9 cellular contexts compared by ENCODE assay signal in genomic region chr7:64314493-64315020, GRCh38. TPM values are rescaled to one million over a fixed set of nuclear protein-coding genes. Genes with fewer than 3 reads are reported as not detected.
DNase-seq lines count a peak whose midpoint lies in the region; ATAC-seq and TF ChIP-seq lines count a peak whose summit lies in the region.
"Had no signal": no experiment of that assay in that cellular context is flagged by ENCODE, and none has a peak within 500 bp of the region (broad histone marks: within the 10 kb centered on the region; RNA-seq: fewer than 3 reads in every experiment).

No MANE protein-coding gene starts in this region.

- TF ChIP-seq EP300 in gastroesophageal sphincter (IDR thresholded peaks at IDR 0.05) (no peak), suprapubic skin (IDR thresholded peaks at IDR 0.05) (no peak)

- CTCF ChIA-PET in activated CD4-positive, alpha-beta T cell treated with anti-CD3 and anti-CD28 coated beads, Interleukin-2, amount 10 ng/mL, durations not matched to agents 7 days and 5 days (lab: Charles Lee) = interaction anchor here (2.3 kb wide), 1 partner anchor 11 kb away, joined by 7 read pairs; no protein-coding TSS in a partner anchor
- CTCF ChIA-PET in HEK293T (lab: Yijun Ruan, JAX) = interaction anchor here (0.5 kb wide), 1 partner anchor 126 kb away, joined by 3 read pairs; no protein-coding TSS in a partner anchor

- TF ChIP-seq CTCF in WI38 (IDR thresholded peaks at IDR 0.05; ENCODE audit: low read depth, low read length) (no peak), gastroesophageal sphincter (IDR thresholded peaks at IDR 0.05) (no peak), suprapubic skin (IDR thresholded peaks at IDR 0.05) (no peak)

- H3K4me3 Mint-ChIP-seq in activated CD4-positive, alpha-beta T cell treated with anti-CD3 and anti-CD28 coated beads, Interleukin-2, amount 10 ng/mL, durations not matched to agents 7 days and 5 days = peak overlapping the region; percentile 99

- peaks cover 40% of the 10 kb centered on the region for H3K36me3 Mint-ChIP-seq in activated CD4-positive, alpha-beta T cell treated with anti-CD3 and anti-CD28 coated beads, Interleukin-2, amount 10 ng/mL, durations not matched to agents 7 days and 5 days (ENCODE audit: low read depth)

- peaks cover 33% of the 10 kb centered on the region for H3K4me1 Mint-ChIP-seq in activated CD4-positive, alpha-beta T cell treated with anti-CD3 and anti-CD28 coated beads, Interleukin-2, amount 10 ng/mL, durations not matched to agents 7 days and 5 days

- H3K27ac ChIP-seq in gastroesophageal sphincter = peak overlapping the region in 3 of 4 donors; percentile 65 to 74 (median 71)
- H3K27ac ChIP-seq in suprapubic skin = peak overlapping the region; percentile 87
- H3K27ac ChIP-seq: KMS-11 had no signal

- WGBS in gastroesophageal sphincter (ENCODE audit: low coverage in 1 of 2), 2 donors = 0 to 8% methylated on average over 2 to 12 of the region's 14 CpGs
- 18% methylated on average over 14 of the region's 14 CpGs for WGBS in suprapubic skin

- peak overlapping the region; percentile 100 for H3K27ac Mint-ChIP-seq in activated CD4-positive, alpha-beta T cell treated with anti-CD3 and anti-CD28 coated beads, Interleukin-2, amount 10 ng/mL, durations not matched to agents 7 days and 5 days

- H3K9me3 ChIP-seq in gastroesophageal sphincter (no peaks in the 10 kb centered on the region), suprapubic skin (no peaks in the 10 kb centered on the region)

- ATAC-seq in gastroesophageal sphincter = no peak

- TF ChIP-seq POLR2A in gastroesophageal sphincter (IDR thresholded peaks at IDR 0.05) (no peak), suprapubic skin (IDR thresholded peaks at IDR 0.05) (no peak)

- DNase-seq in activated CD4-positive, alpha-beta T cell treated with anti-CD3 and anti-CD28 coated beads, Interleukin-2, amount 10 ng/mL, durations not matched to agents 7 days and 5 days = no peak
- DNase-seq in activated CD4-positive, alpha-beta T cell treated with anti-CD3 and anti-CD28 coated beads for 4 hours = no peak
- DNase-seq in suprapubic skin (ENCODE audit: low spot score in 2 of 2) (no peak), NCI-H226 (no peak), HEK293T (ENCODE audit: extremely low spot score) (no peak)
- no peak for DNase-seq in stimulated activated naive CD4-positive, alpha-beta T cell (lab: John Stamatoyannopoulos, UW)

- H3K36me3 ChIP-seq in gastroesophageal sphincter = peaks cover 0 to 4% of the 10 kb centered on the region in 2 donors
- H3K36me3 ChIP-seq in suprapubic skin = no peaks in the 10 kb centered on the region

- H3K27me3 Mint-ChIP-seq in activated CD4-positive, alpha-beta T cell treated with anti-CD3 and anti-CD28 coated beads, Interleukin-2, amount 10 ng/mL, durations not matched to agents 7 days and 5 days = no peaks in the 10 kb centered on the region

- H3K4me1 ChIP-seq in gastroesophageal sphincter (peaks cover 0 to 29% (median 9%) of the 10 kb centered on the region in 3 donors), suprapubic skin (peaks cover 22% of the 10 kb centered on the region)

- H3K27me3 ChIP-seq in gastroesophageal sphincter (no peaks in the 10 kb centered on the region), suprapubic skin (no peaks in the 10 kb centered on the region)

- POLR2A ChIA-PET in activated CD4-positive, alpha-beta T cell treated with anti-CD3 and anti-CD28 coated beads, Interleukin-2, amount 10 ng/mL, durations not matched to agents 7 days and 5 days (lab: Charles Lee) = interaction anchor here (1.4 kb wide), 2 partner anchors 248 to 351 kb away, joined by 4 read pairs; partner anchors contain the start of genes ZNF107 and ZNF680
- POLR2A ChIA-PET in HEK293T (lab: Yijun Ruan, JAX) = interaction anchor here (1.1 kb wide), 1 partner anchor 249 kb away, joined by 3 read pairs; the partner anchor contains the start of gene ZNF680

- H3K9me3 Mint-ChIP-seq in activated CD4-positive, alpha-beta T cell treated with anti-CD3 and anti-CD28 coated beads, Interleukin-2, amount 10 ng/mL, durations not matched to agents 7 days and 5 days = peaks cover 21% of the 10 kb centered on the region

- peak overlapping the region; percentile 95 for H3K4me3 ChIP-seq in WI38 (ENCODE audit: low read depth, low read length)
- H3K4me3 ChIP-seq in gastroesophageal sphincter = peak overlapping the region; percentile 60 to 65
- peak overlapping the region; percentile 86 for H3K4me3 ChIP-seq in suprapubic skin

TF ChIP-seq in HEK293T, 16 proteins besides CTCF, POLR2A, EP300 and RAD21:
- TF ChIP-seq ELF4 (IDR thresholded peaks at IDR 0.05) = no peak
- no peak for TF ChIP-seq TARDBP (IDR thresholded peaks at IDR 0.05)
- TF ChIP-seq NFRKB (IDR thresholded peaks at IDR 0.05) = no peak
- TF ChIP-seq ARNT (IDR thresholded peaks at IDR 0.05) = no peak
- TF ChIP-seq BHLHE40 (IDR thresholded peaks at IDR 0.05; ENCODE audit: borderline replicate concordance) = no peak
- no peak for TF ChIP-seq PKNOX1 (IDR thresholded peaks at IDR 0.05)

RNA-seq across cellular contexts. Expression of gene ZNF736, which starts 0.8 kb away (rescaled TPM):
- 10 to 100 TPM; 26.6 to 27.8 TPM for total RNA-seq in activated CD4-positive, alpha-beta T cell treated with anti-CD3 and anti-CD28 coated beads, Interleukin-2, amount 10 ng/mL, durations not matched to agents 7 days and 5 days
- total RNA-seq in gastroesophageal sphincter = 1 to 10 TPM; 2.4 to 9.2 (median 7.5) TPM
- 10 to 100 TPM in 1 of 4 donors, 1 to 10 TPM in 3; 6.0 to 28.6 (median 8.0) TPM for total RNA-seq in suprapubic skin
